In the genomic region with DNA sequence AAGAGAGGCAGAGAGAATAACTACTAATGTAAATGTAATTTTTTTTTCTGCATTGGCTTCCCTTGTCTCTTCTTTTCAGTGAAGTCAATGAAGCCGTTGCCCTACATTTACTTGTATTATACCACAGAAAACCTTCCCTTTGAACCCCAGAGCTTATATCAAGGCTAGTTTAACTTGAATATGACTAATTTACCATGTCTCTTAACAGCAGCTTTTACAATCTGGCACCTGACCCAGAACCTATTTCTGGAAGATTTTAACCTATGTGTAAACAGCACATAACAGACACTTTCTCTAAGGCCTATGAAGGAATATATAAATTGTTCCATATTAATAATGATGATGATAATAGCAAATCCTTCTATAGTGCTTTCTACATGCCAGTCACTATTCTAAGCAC, we compare ENCODE assay signal across 4 cellular contexts.
"Had no signal": no experiment of that assay in that cellular context is flagged by ENCODE, and none has a peak within 500 bp of the region (broad histone marks: within the 10 kb centered on the region; RNA-seq: fewer than 3 reads in every experiment).

No MANE protein-coding gene starts in this region.

- H3K4me3 Mint-ChIP-seq: GM23338, H9 had no signal

- DNase-seq: H9, HCEC 1CT, IMR-90 had no signal

- H3K9me3 Mint-ChIP-seq: GM23338, H9 had no signal

- H3K27ac Mint-ChIP-seq: GM23338, H9 had no signal

- ATAC-seq: GM23338 had no signal

- H3K4me3 ChIP-seq: GM23338 had no signal

- H3K4me1 Mint-ChIP-seq: GM23338 had no signal
